Comparison of ENCODE assay signal across 26 cellular contexts in the genomic region with DNA sequence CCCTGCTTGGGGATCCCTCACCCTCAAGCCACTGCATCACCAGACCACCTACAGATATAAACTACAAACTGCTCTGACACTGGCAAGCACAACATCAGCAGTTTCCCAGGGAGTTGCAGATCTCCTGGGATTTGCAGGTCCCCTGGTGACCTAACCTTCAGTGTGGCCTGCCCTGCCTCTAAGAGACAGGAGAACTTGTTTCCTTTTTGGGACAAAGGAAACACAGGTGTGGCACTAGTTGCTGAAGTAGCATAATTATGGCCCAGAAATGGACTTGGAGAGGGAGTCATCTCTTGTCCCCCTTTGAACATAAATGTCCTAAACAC.
"Had no signal": no experiment of that assay in that cellular context is flagged by ENCODE, and none has a peak within 500 bp of the region (broad histone marks: within the 10 kb centered on the region; RNA-seq: fewer than 3 reads in every experiment).

No MANE protein-coding gene starts in this region.

- ATAC-seq: effector memory CD8-positive, alpha-beta T cell; esophagus mucosa; foreskin keratinocyte; gastrocnemius medialis; gastroesophageal sphincter; heart right ventricle had no signal

- H3K27me3 ChIP-seq: colonic mucosa, heart left ventricle had no signal

- H3K27ac ChIP-seq: colonic mucosa, coronary artery, dorsolateral prefrontal cortex, epithelial cell of prostate, esophagus muscularis mucosa, esophagus squamous epithelium, foreskin keratinocyte, gastrocnemius medialis, gastroesophageal sphincter, heart left ventricle, heart right ventricle had no signal

- DNase-seq: colonic mucosa; cortex of kidney; dermis blood vessel endothelial cell; dorsolateral prefrontal cortex; effector CD4-positive, alpha-beta T cell; effector CD8-positive, alpha-beta T cell; effector memory CD4-positive, alpha-beta T cell; effector memory CD8-positive, alpha-beta T cell; endodermal cell; esophagus squamous epithelium; foreskin fibroblast; foreskin keratinocyte; foreskin melanocyte; gastrocnemius medialis; glutamatergic neuron; heart left ventricle; heart right ventricle had no signal

- H3K4me3 ChIP-seq: colonic mucosa, coronary artery, dorsolateral prefrontal cortex, esophagus muscularis mucosa, esophagus squamous epithelium, gastrocnemius medialis, gastroesophageal sphincter, heart left ventricle, heart right ventricle had no signal

- H3K9me3 ChIP-seq: colonic mucosa, esophagus muscularis mucosa, esophagus squamous epithelium, gastrocnemius medialis, gastroesophageal sphincter, heart left ventricle, heart right ventricle had no signal

- FAIRE-seq: colon, endometrium, endothelial cell of umbilical vein, frontal cortex had no signal

- H3K4me1 ChIP-seq: colonic mucosa, esophagus muscularis mucosa, foreskin keratinocyte, gastrocnemius medialis, gastroesophageal sphincter had no signal

- H3K36me3 ChIP-seq: colonic mucosa, esophagus muscularis mucosa, esophagus squamous epithelium, gastrocnemius medialis, gastroesophageal sphincter, heart left ventricle, heart right ventricle had no signal
